20 cellular contexts compared by ENCODE assay signal in the genomic region with DNA sequence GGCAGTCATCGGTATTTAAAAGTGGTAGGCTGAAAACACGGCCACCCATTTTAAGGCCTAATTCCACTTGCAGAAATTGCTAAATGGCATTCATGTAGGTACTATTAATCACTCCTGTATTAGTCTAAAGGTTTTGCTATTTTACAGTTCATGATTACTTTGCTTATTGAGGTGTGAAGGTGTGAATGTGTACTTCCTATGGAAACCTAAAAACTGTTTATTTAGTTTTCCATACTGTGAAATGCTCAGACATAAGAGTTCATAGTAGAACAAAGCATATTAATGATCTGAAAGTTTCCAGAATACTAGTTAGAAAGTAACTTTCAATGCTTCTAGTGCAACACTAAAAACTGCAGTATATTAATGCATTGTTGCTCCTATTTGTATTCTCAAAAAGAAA.
DNase-seq lines count a peak whose midpoint lies in the region; ATAC-seq and TF ChIP-seq lines count a peak whose summit lies in the region.
"Had no signal": no experiment of that assay in that cellular context is flagged by ENCODE, and none has a peak within 500 bp of the region (broad histone marks: within the 10 kb centered on the region; RNA-seq: fewer than 3 reads in every experiment).

No MANE protein-coding gene starts in this region.

- no peak overlapping the region for H3K18ac ChIP-seq in H9 (ENCODE audit: insufficient read length, low read depth, low read length)

- no peak overlapping the region for H2AK5ac ChIP-seq in H9 (ENCODE audit: insufficient read length, low read length)

- CTCF ChIA-PET in naive thymus-derived CD4-positive, alpha-beta T cell (lab: Charles Lee): no interaction called here

- no peaks in the 10 kb centered on the region for H3K4me1 Mint-ChIP-seq in H9
- no peaks in the 10 kb centered on the region for H3K4me1 Mint-ChIP-seq in naive thymus-derived CD4-positive, alpha-beta T cell
- H3K4me1 Mint-ChIP-seq: CD14-positive monocyte; CD4-positive, alpha-beta memory T cell had no signal

- no peaks in the 10 kb centered on the region for H3K27me3 Mint-ChIP-seq in H9 (ENCODE audit: low read depth)
- no peaks in the 10 kb centered on the region for H3K27me3 Mint-ChIP-seq in naive thymus-derived CD4-positive, alpha-beta T cell
- H3K27me3 Mint-ChIP-seq: CD4-positive, alpha-beta memory T cell had no signal

- H3K4me3 Mint-ChIP-seq in H9: no peak overlapping the region
- H3K4me3 Mint-ChIP-seq in naive thymus-derived CD4-positive, alpha-beta T cell: no peak overlapping the region
- H3K4me3 Mint-ChIP-seq: CD14-positive monocyte; CD4-positive, alpha-beta memory T cell had no signal

- H3K36me3 Mint-ChIP-seq in H9 (ENCODE audit: insufficient read depth in 1 of 3, low read depth in 3 of 3): 0 out of 7 replicates have a peak, but pooled peaks cover 0 to 2% (median 0%) of the 10 kb centered on the region in 3 experiments
- peaks cover 0 to 13% (median 11%) of the 10 kb centered on the region in 5 donors for H3K36me3 Mint-ChIP-seq in naive thymus-derived CD4-positive, alpha-beta T cell

- H3T11ph ChIP-seq in H9 (ENCODE audit: low read length): no peak overlapping the region

- DNase-seq in Peyer's patch (no peak), H9 (no peak)
- no peak for DNase-seq in naive thymus-derived CD4-positive, alpha-beta T cell
- DNase-seq: AML-193; CD4-positive, alpha-beta memory T cell; DMS153; DMS79; GDM1; GM23248; HCEC 1CT had no signal

- H3K9me3 ChIP-seq in BLaER1: no peaks in the 10 kb centered on the region
- H3K9me3 ChIP-seq in Peyer's patch: no peaks in the 10 kb centered on the region
- no peaks in the 10 kb centered on the region for H3K9me3 ChIP-seq in H9 (ENCODE audit: control insufficient read depth, low read depth, low read length)
- no peaks in the 10 kb centered on the region for H3K9me3 ChIP-seq in naive thymus-derived CD4-positive, alpha-beta T cell (ENCODE audit: control insufficient read depth in 2 of 3, low read length in 3 of 3)
- H3K9me3 ChIP-seq: A549 had no signal

- no peaks in the 10 kb centered on the region for H3K79me1 ChIP-seq in H9 (ENCODE audit: insufficient read depth, low read depth, low read length, poor library complexity, severe bottlenecking)

- H3K27ac Mint-ChIP-seq in H9: 0 out of 7 replicates have a peak overlapping the region, but pooled peaks of 1 of the 3 experiments have one; percentile 32
- H3K27ac Mint-ChIP-seq in naive thymus-derived CD4-positive, alpha-beta T cell: no peak overlapping the region
- H3K27ac Mint-ChIP-seq: CD14-positive monocyte; CD4-positive, alpha-beta memory T cell had no signal

- POLR2A ChIA-PET in naive thymus-derived CD4-positive, alpha-beta T cell (lab: Charles Lee): no interaction called here

- no peaks in the 10 kb centered on the region for H4K20me1 ChIP-seq in BLaER1
- H4K20me1 ChIP-seq in H9 (ENCODE audit: control insufficient read depth, insufficient read depth, insufficient read length): no peaks in the 10 kb centered on the region

- WGBS in H9 (ENCODE audit: extremely low coverage, insufficient read length, low lambda C conversion rate): no CpG with 5 or more reads among the region's 2 CpGs

- H3K4ac ChIP-seq in H9 (ENCODE audit: low read depth, low read length): no peak overlapping the region

- H3K4me1 ChIP-seq in BLaER1 (peaks cover 18% of the 10 kb centered on the region), Peyer's patch (no peaks in the 10 kb centered on the region), H9 (ENCODE audit: insufficient read depth, low read length) (no peaks in the 10 kb centered on the region)
- H3K4me1 ChIP-seq in naive thymus-derived CD4-positive, alpha-beta T cell (ENCODE audit: control insufficient read depth in 2 of 2, insufficient read depth in 2 of 2, low read length in 2 of 2): no peaks in the 10 kb centered on the region
- H3K4me1 ChIP-seq: A549 had no signal

- H2BK5ac ChIP-seq in H9 (ENCODE audit: insufficient read length, low read length): no peak overlapping the region

- no peak overlapping the region for H2BK15ac ChIP-seq in H9 (ENCODE audit: low read depth, low read length)

- intact Hi-C loops in naive thymus-derived CD4-positive, alpha-beta T cell (cut with micrococcal nuclease): no loop called here

- H3K14ac ChIP-seq in H9 (ENCODE audit: insufficient read depth, low read length): no peak overlapping the region

- TF ChIP-seq CTCF in Peyer's patch (IDR thresholded peaks at IDR 0.05) (no peak), H9 (conservative IDR thresholded peaks at IDR 0.05) (no peak)

- H3K9ac ChIP-seq in BLaER1 (no peak overlapping the region), H9 (ENCODE audit: extremely low read depth, insufficient read length, low read length) (no peak overlapping the region)
- H3K9ac ChIP-seq: GM23248, KMS-11 had no signal

- no peak overlapping the region for H4K91ac ChIP-seq in H9 (ENCODE audit: insufficient read length, low read depth, low read length)

- H2BK120ac ChIP-seq in H9 (ENCODE audit: low read depth, low read length, poor library complexity, severe bottlenecking): no peak overlapping the region

- no peak overlapping the region for H2BK20ac ChIP-seq in H9 (ENCODE audit: low read depth, low read length, poor library complexity, severe bottlenecking)

- H3K36me3 ChIP-seq in BLaER1 (no peaks in the 10 kb centered on the region; the same call in 1 of the 2 replicates), Peyer's patch (no peaks in the 10 kb centered on the region)
- H3K36me3 ChIP-seq in naive thymus-derived CD4-positive, alpha-beta T cell (ENCODE audit: control insufficient read depth in 2 of 3, insufficient read depth in 3 of 3, low read length in 3 of 3): no peaks in the 10 kb centered on the region

- no peak overlapping the region for H3K56ac ChIP-seq in H9 (ENCODE audit: insufficient read length, low read depth, low read length)

- H3K4me2 ChIP-seq in BLaER1 (peak overlapping the region; percentile 35; the same call in 1 of the 2 replicates), H9 (ENCODE audit: insufficient read depth, insufficient read length, low read length) (no peak overlapping the region)
- H3K4me2 ChIP-seq: A549, KMS-11 had no signal

- H3K79me2 ChIP-seq in H9 (ENCODE audit: insufficient read depth, low read length): no peaks in the 10 kb centered on the region

- H3K23me2 ChIP-seq in H9 (ENCODE audit: insufficient read length, low read depth, low read length, poor library complexity, severe bottlenecking): no peaks in the 10 kb centered on the region

- H3K23ac ChIP-seq in H9 (ENCODE audit: insufficient read length, low read depth, low read length): no peak overlapping the region

- H2AFZ ChIP-seq in H9 (ENCODE audit: low read length): no peak overlapping the region
- H2AFZ ChIP-seq: GM23248 had no signal

- no peak overlapping the region for H4K5ac ChIP-seq in H9 (ENCODE audit: insufficient read length, low read depth, low read length)

- TF ChIP-seq POLR2A in Peyer's patch (IDR thresholded peaks at IDR 0.05): no peak

- no peaks in the 10 kb centered on the region for H3K9me3 Mint-ChIP-seq in H9
- H3K9me3 Mint-ChIP-seq in naive thymus-derived CD4-positive, alpha-beta T cell: peaks cover 0 to 2% (median 0%) of the 10 kb centered on the region in 11 donors
- H3K9me3 Mint-ChIP-seq: CD14-positive monocyte had no signal

- H3K27me3 ChIP-seq in BLaER1 (no peaks in the 10 kb centered on the region), Peyer's patch (no peaks in the 10 kb centered on the region), H9 (ENCODE audit: insufficient read depth, low read length) (no peaks in the 10 kb centered on the region)
- H3K27me3 ChIP-seq in naive thymus-derived CD4-positive, alpha-beta T cell (ENCODE audit: control insufficient read depth in 2 of 2, insufficient read depth in 2 of 2, low read length in 2 of 2): no peaks in the 10 kb centered on the region

- H4K8ac ChIP-seq in H9 (replicated peaks; ENCODE audit: insufficient read length, low read depth, low read length): no peak overlapping the region

- H3K27ac ChIP-seq in BLaER1: no peak overlapping the region
- no peak overlapping the region for H3K27ac ChIP-seq in Peyer's patch
- no peak overlapping the region for H3K27ac ChIP-seq in H9 (ENCODE audit: insufficient read length, low read depth, low read length)
- no peak overlapping the region for H3K27ac ChIP-seq in naive thymus-derived CD4-positive, alpha-beta T cell (ENCODE audit: low read depth, low read length)
- H3K27ac ChIP-seq: 22Rv1, A549, GM23248, HL-60, KMS-11 had no signal

- H2BK12ac ChIP-seq in H9 (ENCODE audit: insufficient read length, low read depth, low read length): no peak overlapping the region

- H3K4me3 ChIP-seq in BLaER1 (no peak overlapping the region), Peyer's patch (no peak overlapping the region)
- H3K4me3 ChIP-seq in naive thymus-derived CD4-positive, alpha-beta T cell (ENCODE audit: low read length): no peak overlapping the region
- H3K4me3 ChIP-seq: A549, GM23248 had no signal

- ATAC-seq in GM18870 (IDR thresholded peaks at IDR 0.05; ENCODE audit: unreplicated experiment) (peak; percentile 52), GM21381 (IDR thresholded peaks at IDR 0.05; ENCODE audit: unreplicated experiment) (peak; percentile 67), HG03378 (IDR thresholded peaks at IDR 0.05; ENCODE audit: unreplicated experiment) (peak; percentile 59), HG02678 (IDR thresholded peaks at IDR 0.05; ENCODE audit: unreplicated experiment) (no peak)
- ATAC-seq in naive thymus-derived CD4-positive, alpha-beta T cell: no peak
- ATAC-seq: A549 had no signal

Comparison
In these comparisons a context has a peak if more than half of its experiments do, and no peak if none do; other contexts are left out.
1. ATAC-seq: peak in GM18870 (single experiment), GM21381 (single experiment) and HG03378 (single experiment); none in HG02678 (single experiment) and naive thymus-derived CD4-positive, alpha-beta T cell (single experiment).